19 cellular contexts compared by ENCODE assay signal in genomic region chr10:95809370-95810197, GRCh38. TPM values are rescaled to one million over a fixed set of nuclear protein-coding genes. Genes with fewer than 3 reads are reported as not detected.
DNase-seq lines count a peak whose midpoint lies in the region; ATAC-seq, FAIRE-seq and TF ChIP-seq lines count a peak whose summit lies in the region.
"Had no signal": no experiment of that assay in that cellular context is flagged by ENCODE, and none has a peak within 500 bp of the region (broad histone marks: within the 10 kb centered on the region; RNA-seq: fewer than 3 reads in every experiment).

No MANE protein-coding gene starts in this region.

- FAIRE-seq in kidney (lab: Jason Lieb, UNC): no peak
- FAIRE-seq: GM12878, GM18507 had no signal

- no peaks in the 10 kb centered on the region for H3K27me3 ChIP-seq in esophagus squamous epithelium
- H3K27me3 ChIP-seq: BLaER1 had no signal

- H3K36me3 Mint-ChIP-seq in stimulated activated memory B cell treated with anti-CD40 and anti-IgM and Interleukin-4, amounts not matched to agents 10 μg/mL and 1 μg/mL and 100 μg/mL, for 72 hours: peaks cover 66% of the 10 kb centered on the region
- H3K36me3 Mint-ChIP-seq: CD4-positive, CD25-positive, alpha-beta regulatory T cell; CD8-positive, alpha-beta T cell had no signal

- DNase-seq in stimulated activated naive CD8-positive, alpha-beta T cell treated with anti-CD3 and anti-CD28 coated beads, Interleukin-15, amount 100 ng/mL, for 72 hours: no peak
- no peak for DNase-seq in stimulated activated naive CD8-positive, alpha-beta T cell treated with anti-CD3 and anti-CD28 coated beads, Interleukin-15, Interleukin-2, amounts not matched to agents 100 U/mL and 50 U/mL, for 24 hours
- DNase-seq in kidney: peak; percentile 72
- DNase-seq in esophagus squamous epithelium (lab: John Stamatoyannopoulos, UW): no peak
- no peak for DNase-seq in NAMALWA (ENCODE audit: low spot score)
- DNase-seq: Caco-2; CD4-positive, CD25-positive, alpha-beta regulatory T cell; CD8-positive, alpha-beta T cell; DMS153; EL; GDM1; H9; HFFc6 had no signal

- no peak for TF ChIP-seq POLR2A in esophagus squamous epithelium (IDR thresholded peaks at IDR 0.05)

- H3K27me3 Mint-ChIP-seq in stimulated activated naive CD8-positive, alpha-beta T cell treated with anti-CD3 and anti-CD28 coated beads, Interleukin-15, amount 100 ng/mL, for 72 hours: peaks cover 40% of the 10 kb centered on the region
- no peaks in the 10 kb centered on the region for H3K27me3 Mint-ChIP-seq in stimulated activated memory B cell treated with anti-CD40 and anti-IgM and Interleukin-4, amounts not matched to agents 10 μg/mL and 1 μg/mL and 100 μg/mL, for 72 hours
- H3K27me3 Mint-ChIP-seq: CD4-positive, CD25-positive, alpha-beta regulatory T cell had no signal

- H3K27ac Mint-ChIP-seq in stimulated activated naive CD8-positive, alpha-beta T cell treated with anti-CD3 and anti-CD28 coated beads, Interleukin-15, amount 100 ng/mL, for 72 hours: no peak overlapping the region
- H3K27ac Mint-ChIP-seq in stimulated activated memory B cell treated with anti-CD40 and anti-IgM and Interleukin-4, amounts not matched to agents 10 μg/mL and 1 μg/mL and 100 μg/mL, for 72 hours: peak overlapping the region; percentile 83
- H3K27ac Mint-ChIP-seq: CD8-positive, alpha-beta T cell; GM23338; H9; HFFc6 had no signal

- no peak overlapping the region for H3K4me3 Mint-ChIP-seq in stimulated activated naive CD8-positive, alpha-beta T cell treated with anti-CD3 and anti-CD28 coated beads, Interleukin-15, amount 100 ng/mL, for 72 hours
- H3K4me3 Mint-ChIP-seq in stimulated activated memory B cell treated with anti-CD40 and anti-IgM and Interleukin-4, amounts not matched to agents 10 μg/mL and 1 μg/mL and 100 μg/mL, for 72 hours: no peak overlapping the region
- H3K4me3 Mint-ChIP-seq: CD8-positive, alpha-beta T cell; GM23338; H9; HFFc6 had no signal

- no peak for TF ChIP-seq CTCF in kidney (IDR thresholded peaks at IDR 0.05; ENCODE audit: borderline replicate concordance, extremely low read depth, insufficient read depth)
- TF ChIP-seq CTCF in esophagus squamous epithelium (IDR thresholded peaks at IDR 0.05): no peak

- peaks cover 3 to 7% of the 10 kb centered on the region in 2 donors for H3K4me1 ChIP-seq in kidney (ENCODE audit: control insufficient read depth in 1 of 2, insufficient read depth in 1 of 2, low read depth in 1 of 2, low read length in 2 of 2)
- H3K4me1 ChIP-seq in esophagus squamous epithelium: peaks cover 5 to 23% (median 10%) of the 10 kb centered on the region in 3 donors
- H3K4me1 ChIP-seq: BLaER1, Caco-2 had no signal

- peaks cover 6% of the 10 kb centered on the region for H3K4me1 Mint-ChIP-seq in stimulated activated naive CD8-positive, alpha-beta T cell treated with anti-CD3 and anti-CD28 coated beads, Interleukin-15, amount 100 ng/mL, for 72 hours
- H3K4me1 Mint-ChIP-seq in stimulated activated memory B cell treated with anti-CD40 and anti-IgM and Interleukin-4, amounts not matched to agents 10 μg/mL and 1 μg/mL and 100 μg/mL, for 72 hours: peaks cover 65% of the 10 kb centered on the region
- H3K4me1 Mint-ChIP-seq: GM23338, H9 had no signal

- H3K9ac ChIP-seq in kidney (ENCODE audit: low read length in 2 of 2): no peak overlapping the region
- H3K9ac ChIP-seq: BLaER1 had no signal

- peak; percentile 64 for ATAC-seq in stimulated activated naive CD8-positive, alpha-beta T cell treated with anti-CD3 and anti-CD28 coated beads, Interleukin-15, amount 100 ng/mL, for 72 hours
- no peak for ATAC-seq in stimulated activated naive CD8-positive, alpha-beta T cell treated with anti-CD3 and anti-CD28 coated beads, Interleukin-15, Interleukin-2, amounts not matched to agents 100 U/mL and 50 U/mL, for 24 hours
- peak; percentile 16 for ATAC-seq in stimulated activated memory B cell treated with anti-CD40 and anti-IgM and Interleukin-4, amounts not matched to agents 10 μg/mL and 1 μg/mL and 100 μg/mL, for 72 hours
- ATAC-seq: CD8-positive, alpha-beta T cell; GM23338 had no signal

- H3K9me3 Mint-ChIP-seq in stimulated activated naive CD8-positive, alpha-beta T cell treated with anti-CD3 and anti-CD28 coated beads, Interleukin-15, amount 100 ng/mL, for 72 hours: peaks cover 0 to under 1% of the 10 kb centered on the region in 2 donors
- no peaks in the 10 kb centered on the region for H3K9me3 Mint-ChIP-seq in stimulated activated memory B cell treated with anti-CD40 and anti-IgM and Interleukin-4, amounts not matched to agents 10 μg/mL and 1 μg/mL and 100 μg/mL, for 72 hours
- H3K9me3 Mint-ChIP-seq: CD8-positive, alpha-beta T cell had no signal

- no peaks in the 10 kb centered on the region for H3K9me3 ChIP-seq in kidney (ENCODE audit: control insufficient read depth in 1 of 2, low read length in 2 of 2)
- H3K9me3 ChIP-seq in esophagus squamous epithelium: no peaks in the 10 kb centered on the region

- intact Hi-C loops in kidney (cut with DNase I) (no loop called here), esophagus squamous epithelium (cut with DNase I) (no loop called here)

- H3K36me3 ChIP-seq in kidney (ENCODE audit: control insufficient read depth in 1 of 2, insufficient read depth in 2 of 2, low read length in 2 of 2) (no peaks in the 10 kb centered on the region), esophagus squamous epithelium (no peaks in the 10 kb centered on the region)
- H3K36me3 ChIP-seq: BLaER1 had no signal

- no CpG with 5 or more reads among the region's 64 CpGs for WGBS in esophagus squamous epithelium, 2 donors

- H3K27ac ChIP-seq in kidney (ENCODE audit: low read depth in 2 of 2, low read length in 2 of 2) (no peak overlapping the region), esophagus squamous epithelium (no peak overlapping the region)
- H3K27ac ChIP-seq: BLaER1, C4-2B had no signal

- H3K4me3 ChIP-seq in kidney (ENCODE audit: low read length in 2 of 2) (no peak overlapping the region), esophagus squamous epithelium (no peak overlapping the region)
- H3K4me3 ChIP-seq: BLaER1, GM12878, GM23338 had no signal

RNA-seq across cellular contexts. Expression of gene ENTPD1, which starts 53.6 kb away (rescaled TPM):
- 36.6 TPM for total RNA-seq in kidney
- polyA plus RNA-seq in kidney (ENCODE audit: insufficient read depth, low read depth, low replicate concordance): 5.2 TPM
- total RNA-seq in esophagus squamous epithelium: 10 to 100 TPM in 2 of 4 donors, 1 to 10 TPM in 2; 7.7 to 34.5 (median 10.1) TPM
- total RNA-seq: HFFc6 had no signal
